3 cellular contexts compared by ENCODE assay signal in the genomic region with DNA sequence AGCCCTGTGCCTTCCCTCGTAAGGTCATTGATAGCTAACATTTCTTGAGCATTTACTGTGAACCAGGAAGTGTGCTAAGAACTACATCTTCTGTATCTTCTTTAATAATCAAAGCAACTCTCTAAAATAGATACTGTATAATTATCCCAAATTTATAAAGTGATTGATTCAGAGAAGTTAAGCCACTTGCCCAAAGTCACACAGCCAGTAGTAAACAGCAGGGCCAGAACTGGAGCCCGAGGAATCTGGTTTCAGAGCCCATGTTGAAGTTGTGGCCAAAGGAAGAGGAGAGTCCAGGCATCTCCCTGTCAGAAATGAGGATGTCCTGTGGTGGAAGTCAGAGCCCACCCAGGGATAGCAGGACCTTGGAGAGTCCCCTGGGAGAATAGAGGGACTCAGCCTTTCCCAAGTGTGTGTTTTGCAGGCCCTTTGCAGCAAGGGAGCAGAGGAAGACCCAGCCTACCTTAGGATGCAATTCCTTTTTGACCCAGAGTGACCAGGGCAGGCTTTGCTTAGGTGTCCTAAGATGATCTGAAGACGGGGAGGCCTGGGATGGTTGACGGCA.
A peak's percentile ranks its signal among the peaks of the same experiment; 100 is the strongest.
TF ChIP-seq lines count a peak whose summit lies in the region.

No MANE protein-coding gene starts in this region.

TF ChIP-seq in A549, 52 proteins besides CTCF, POLR2A, EP300 and RAD21:
- TF ChIP-seq ZFP36 (IDR thresholded peaks at IDR 0.05; ENCODE audit: borderline replicate concordance, partially characterized antibody) (peak; percentile 15), MAZ (IDR thresholded peaks at IDR 0.05; ENCODE audit: borderline replicate concordance, low read depth, low read length) (no peak)
- TF ChIP-seq, protein P1, sequence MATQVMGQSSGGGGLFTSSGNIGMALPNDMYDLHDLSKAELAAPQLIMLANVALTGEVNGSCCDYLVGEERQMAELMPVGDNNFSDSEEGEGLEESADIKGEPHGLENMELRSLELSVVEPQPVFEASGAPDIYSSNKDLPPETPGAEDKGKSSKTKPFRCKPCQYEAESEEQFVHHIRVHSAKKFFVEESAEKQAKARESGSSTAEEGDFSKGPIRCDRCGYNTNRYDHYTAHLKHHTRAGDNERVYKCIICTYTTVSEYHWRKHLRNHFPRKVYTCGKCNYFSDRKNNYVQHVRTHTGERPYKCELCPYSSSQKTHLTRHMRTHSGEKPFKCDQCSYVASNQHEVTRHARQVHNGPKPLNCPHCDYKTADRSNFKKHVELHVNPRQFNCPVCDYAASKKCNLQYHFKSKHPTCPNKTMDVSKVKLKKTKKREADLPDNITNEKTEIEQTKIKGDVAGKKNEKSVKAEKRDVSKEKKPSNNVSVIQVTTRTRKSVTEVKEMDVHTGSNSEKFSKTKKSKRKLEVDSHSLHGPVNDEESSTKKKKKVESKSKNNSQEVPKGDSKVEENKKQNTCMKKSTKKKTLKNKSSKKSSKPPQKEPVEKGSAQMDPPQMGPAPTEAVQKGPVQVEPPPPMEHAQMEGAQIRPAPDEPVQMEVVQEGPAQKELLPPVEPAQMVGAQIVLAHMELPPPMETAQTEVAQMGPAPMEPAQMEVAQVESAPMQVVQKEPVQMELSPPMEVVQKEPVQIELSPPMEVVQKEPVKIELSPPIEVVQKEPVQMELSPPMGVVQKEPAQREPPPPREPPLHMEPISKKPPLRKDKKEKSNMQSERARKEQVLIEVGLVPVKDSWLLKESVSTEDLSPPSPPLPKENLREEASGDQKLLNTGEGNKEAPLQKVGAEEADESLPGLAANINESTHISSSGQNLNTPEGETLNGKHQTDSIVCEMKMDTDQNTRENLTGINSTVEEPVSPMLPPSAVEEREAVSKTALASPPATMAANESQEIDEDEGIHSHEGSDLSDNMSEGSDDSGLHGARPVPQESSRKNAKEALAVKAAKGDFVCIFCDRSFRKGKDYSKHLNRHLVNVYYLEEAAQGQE (IDR thresholded peaks at IDR 0.05), result peak; percentile 29; the same call in 1 of the 2 replicates

TF ChIP-seq in HEK293, 187 proteins besides CTCF, POLR2A, EP300 and RAD21:
- TF ChIP-seq ZSCAN5A (tag by site-specific recombination; IDR thresholded peaks at IDR 0.05) (no peak), ZNF530 (tag by site-specific recombination; IDR thresholded peaks at IDR 0.05; ENCODE audit: low read depth) (no peak), ZNF768 (tag by site-specific recombination; IDR thresholded peaks at IDR 0.05) (peak; percentile 39; the same call in 1 of the 2 replicates)
- TF ChIP-seq, protein P1 (tag by site-specific recombination; IDR thresholded peaks at IDR 0.05), result peak; percentile 39; the same call in 1 of the 2 replicates

TF ChIP-seq in H1, 55 proteins besides CTCF, POLR2A, EP300 and RAD21:
- 0 out of 2 replicates have a peak, but pooled peaks have one; percentile 26 for TF ChIP-seq KDM1A (IDR thresholded peaks at IDR 0.05; ENCODE audit: borderline replicate concordance, low read length)
- no peak for TF ChIP-seq SP4 (IDR thresholded peaks at IDR 0.05; ENCODE audit: low read length)
- TF ChIP-seq RBBP5 (IDR thresholded peaks at IDR 0.05; ENCODE audit: borderline replicate concordance, low read depth, low read length), result no peak
- TF ChIP-seq POLR2AphosphoS5 (IDR thresholded peaks at IDR 0.05; ENCODE audit: low read depth, low read length), result no peak
- no peak for TF ChIP-seq RXRA (IDR thresholded peaks at IDR 0.05; ENCODE audit: insufficient read depth, low read depth, low read length)
- no peak for TF ChIP-seq NANOG (IDR thresholded peaks at IDR 0.05; ENCODE audit: insufficient read depth, low read depth, low read length, poor library complexity, severe bottlenecking)
